ENCODE assay signal across 33 cellular contexts in the genomic region with DNA sequence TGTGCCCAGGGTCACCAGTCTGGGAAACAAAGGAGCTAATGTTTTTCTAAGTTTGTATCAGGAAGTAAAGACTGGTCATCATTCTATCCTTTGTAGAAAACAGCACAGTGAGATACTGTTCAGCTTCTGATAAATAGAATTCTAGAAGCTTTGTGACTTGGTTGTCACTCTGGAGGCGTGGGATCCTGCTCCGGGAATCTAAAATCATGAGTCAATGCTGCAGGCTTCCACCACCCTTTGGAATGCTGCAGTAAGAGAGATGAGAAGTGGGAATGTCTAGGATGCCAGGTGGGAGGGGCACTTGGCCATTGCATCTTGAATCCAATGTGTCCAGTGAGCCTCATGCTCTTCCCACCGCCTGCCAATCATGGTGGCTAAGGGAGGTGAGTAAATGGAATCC. TPM values are rescaled to one million over a fixed set of nuclear protein-coding genes. Genes with fewer than 3 reads are reported as not detected.
"Had no signal": no experiment of that assay in that cellular context is flagged by ENCODE, and none has a peak within 500 bp of the region (broad histone marks: within the 10 kb centered on the region; RNA-seq: fewer than 3 reads in every experiment).

No MANE protein-coding gene starts in this region.

- H3K9me3 ChIP-seq: esophagus muscularis mucosa, right atrium auricular region, suprapubic skin had no signal

- H3K4me1 Mint-ChIP-seq: activated naive CD4-positive, alpha-beta T cell treated with anti-CD3 and anti-CD28 coated beads, Interleukin-2, amount 10 ng/mL, durations not matched to agents 7 days and 5 days; activated naive CD8-positive, alpha-beta T cell treated with anti-CD3 and anti-CD28 coated beads, Interleukin-2, amount 10 ng/mL, durations not matched to agents 7 days and 5 days; central memory CD8-positive, alpha-beta T cell; immature natural killer cell; naive thymus-derived CD4-positive, alpha-beta T cell had no signal

- H3K9me3 Mint-ChIP-seq: activated naive CD4-positive, alpha-beta T cell treated with anti-CD3 and anti-CD28 coated beads, Interleukin-2, amount 10 ng/mL, durations not matched to agents 7 days and 5 days; activated naive CD8-positive, alpha-beta T cell treated with anti-CD3 and anti-CD28 coated beads, Interleukin-2, amount 10 ng/mL, durations not matched to agents 7 days and 5 days; activated T-helper 1 cell treated with anti-CD3 and anti-CD28 coated beads, Interleukin-12 subunit alpha, Interleukin-12 subunit beta, Interleukin-2, Interleukin-4 antibody, amounts not matched to agents 30 ng/mL and 10 ng/mL and 1 ng/mL, durations not matched to agents 14 hours and 24 hours and 36 hours; dendritic cell treated with granulocyte-macrophage colony-stimulating factor and Interleukin-4, amounts not matched to agents 40 ng/mL and 50 ng/mL, for 4 days had no signal

- ATAC-seq: activated CD4-positive, CD25-positive, alpha-beta regulatory T cell treated with anti-CD3 and anti-CD28 coated beads, Interleukin-2, amount 50 U/mL, for 24 hours; foreskin keratinocyte; naive thymus-derived CD4-positive, alpha-beta T cell had no signal

- H3K27me3 ChIP-seq: esophagus muscularis mucosa, right atrium auricular region, suprapubic skin, tibial nerve had no signal

- H3K79me2 ChIP-seq: parathyroid adenoma had no signal

- H3K27ac ChIP-seq: esophagus muscularis mucosa, foreskin keratinocyte, parathyroid adenoma, right atrium auricular region, suprapubic skin, tibial nerve, VCaP had no signal

- H2AFZ ChIP-seq: parathyroid adenoma had no signal

- H3K4me1 ChIP-seq: esophagus muscularis mucosa, foreskin keratinocyte, parathyroid adenoma, right atrium auricular region, suprapubic skin had no signal

- H3K4me3 ChIP-seq: esophagus muscularis mucosa, right atrium auricular region, suprapubic skin, tibial nerve had no signal

- H3K27ac Mint-ChIP-seq: activated naive CD4-positive, alpha-beta T cell treated with anti-CD3 and anti-CD28 coated beads, Interleukin-2, amount 10 ng/mL, durations not matched to agents 7 days and 5 days; activated naive CD8-positive, alpha-beta T cell treated with anti-CD3 and anti-CD28 coated beads, Interleukin-2, amount 10 ng/mL, durations not matched to agents 7 days and 5 days; activated T-helper 1 cell treated with anti-CD3 and anti-CD28 coated beads, Interleukin-12 subunit alpha, Interleukin-12 subunit beta, Interleukin-2, Interleukin-4 antibody, amounts not matched to agents 30 ng/mL and 10 ng/mL and 1 ng/mL, durations not matched to agents 14 hours and 24 hours and 36 hours; dendritic cell treated with granulocyte-macrophage colony-stimulating factor and Interleukin-4, amounts not matched to agents 40 ng/mL and 50 ng/mL, for 4 days; immature natural killer cell; naive thymus-derived CD4-positive, alpha-beta T cell had no signal

- DNase-seq: activated CD4-positive, alpha-beta T cell treated with anti-CD3 and anti-CD28 coated beads for 48 hours; activated CD4-positive, alpha-beta T cell treated with anti-CD3 and anti-CD28 coated beads, Interleukin-2, amount 50 U/mL, for 48 hours; activated CD8-positive, alpha-beta memory T cell treated with anti-CD3 and anti-CD28 coated beads, Interleukin-2, amount 50 U/mL, for 4 hours; activated effector memory CD4-positive, alpha-beta T cell treated with anti-CD3 and anti-CD28 coated beads, Interleukin-2, amount 50 U/mL, for 16 hours; activated naive CD4-positive, alpha-beta T cell treated with anti-CD3 and anti-CD28 coated beads, Interleukin-2, amount 10 ng/mL, durations not matched to agents 7 days and 5 days; activated naive CD8-positive, alpha-beta T cell treated with anti-CD3 and anti-CD28 coated beads, Interleukin-2, amount 10 ng/mL, durations not matched to agents 7 days and 5 days; activated T-cell treated with anti-CD3 and anti-CD28 coated beads, Interleukin-2, amount 50 U/mL, for 1 hour; foreskin keratinocyte; immature natural killer cell; midbrain; naive thymus-derived CD4-positive, alpha-beta T cell; occipital lobe; stimulated activated CD4-positive, alpha-beta T cell treated with anti-CD3 and anti-CD28 coated beads, Interleukin-15, amount 100 ng/mL, for 24 hours; stimulated activated CD4-positive, alpha-beta T cell treated with anti-CD3 and anti-CD28 coated beads, Interleukin-2, amount 100 ng/mL, for 24 hours; stimulated activated naive CD4-positive, alpha-beta T cell; T-helper 9 cell had no signal

- H3K36me3 Mint-ChIP-seq: activated naive CD4-positive, alpha-beta T cell treated with anti-CD3 and anti-CD28 coated beads, Interleukin-2, amount 10 ng/mL, durations not matched to agents 7 days and 5 days; activated naive CD8-positive, alpha-beta T cell treated with anti-CD3 and anti-CD28 coated beads, Interleukin-2, amount 10 ng/mL, durations not matched to agents 7 days and 5 days; immature natural killer cell; naive thymus-derived CD4-positive, alpha-beta T cell had no signal

- H3K4me3 Mint-ChIP-seq: activated naive CD4-positive, alpha-beta T cell treated with anti-CD3 and anti-CD28 coated beads, Interleukin-2, amount 10 ng/mL, durations not matched to agents 7 days and 5 days; activated naive CD8-positive, alpha-beta T cell treated with anti-CD3 and anti-CD28 coated beads, Interleukin-2, amount 10 ng/mL, durations not matched to agents 7 days and 5 days; activated T-helper 1 cell treated with anti-CD3 and anti-CD28 coated beads, Interleukin-12 subunit alpha, Interleukin-12 subunit beta, Interleukin-2, Interleukin-4 antibody, amounts not matched to agents 30 ng/mL and 10 ng/mL and 1 ng/mL, durations not matched to agents 14 hours and 24 hours and 36 hours; central memory CD8-positive, alpha-beta T cell; dendritic cell treated with granulocyte-macrophage colony-stimulating factor and Interleukin-4, amounts not matched to agents 40 ng/mL and 50 ng/mL, for 4 days; immature natural killer cell; naive thymus-derived CD4-positive, alpha-beta T cell had no signal

- H3K27me3 Mint-ChIP-seq: activated naive CD4-positive, alpha-beta T cell treated with anti-CD3 and anti-CD28 coated beads, Interleukin-2, amount 10 ng/mL, durations not matched to agents 7 days and 5 days; activated naive CD8-positive, alpha-beta T cell treated with anti-CD3 and anti-CD28 coated beads, Interleukin-2, amount 10 ng/mL, durations not matched to agents 7 days and 5 days; central memory CD8-positive, alpha-beta T cell had no signal

- H3K9ac ChIP-seq: parathyroid adenoma had no signal

- H3K36me3 ChIP-seq: esophagus muscularis mucosa, right atrium auricular region, suprapubic skin, tibial nerve had no signal

RNA-seq across cellular contexts. Expression of gene SAMMSON, which starts 40.9 kb away (rescaled TPM):
- total RNA-seq: activated CD8-positive, alpha-beta memory T cell treated with anti-CD3 and anti-CD28 coated beads for 36 hours; activated naive CD8-positive, alpha-beta T cell treated with anti-CD3 and anti-CD28 coated beads, Interleukin-2, amount 10 ng/mL, durations not matched to agents 7 days and 5 days; activated T-helper 1 cell treated with anti-CD3 and anti-CD28 coated beads, Interleukin-12 subunit alpha, Interleukin-12 subunit beta, Interleukin-2, Interleukin-4 antibody, amounts not matched to agents 30 ng/mL and 10 ng/mL and 1 ng/mL, durations not matched to agents 14 hours and 24 hours and 36 hours; bronchial epithelial cell; foreskin keratinocyte; glomerular endothelial cell; kidney epithelial cell; naive thymus-derived CD4-positive, alpha-beta T cell; pulmonary artery endothelial cell; right atrium auricular region; T-helper 1 cell treated with Interleukin-12 subunit alpha and Interleukin-12 subunit beta and Interleukin-4 antibody, amounts not matched to agents 30 ng/mL and 1 ng/mL, for 36 hours; ureter had no signal
